Comparison of ENCODE assay signal across 14 cellular contexts in the genomic region with DNA sequence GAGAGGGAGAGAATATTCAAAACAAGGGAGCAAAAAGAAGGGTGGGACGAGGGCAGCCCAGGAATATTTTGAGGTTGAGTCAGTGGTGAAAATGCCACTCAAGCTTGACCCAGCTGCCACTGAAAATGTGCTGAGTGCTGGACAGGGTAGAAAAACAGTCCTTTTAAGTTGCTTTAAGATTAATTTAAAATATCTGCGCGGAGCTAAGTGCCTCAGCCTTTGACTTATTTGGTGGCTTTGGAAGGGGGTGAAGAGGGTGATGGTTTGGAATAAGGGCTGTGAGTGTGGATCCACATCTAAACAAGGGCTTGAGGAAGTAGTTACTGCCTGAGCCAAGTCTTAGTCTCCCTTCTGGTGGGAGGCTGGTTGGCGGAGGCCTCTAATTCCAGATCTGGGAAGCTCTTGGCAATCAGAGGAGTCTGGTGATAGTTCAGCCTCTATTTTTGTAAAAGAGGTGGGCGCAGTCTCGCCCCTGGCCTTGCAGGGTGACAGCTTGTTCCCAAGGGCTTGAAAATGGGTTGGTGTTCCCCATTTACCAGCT.
DNase-seq lines count a peak whose midpoint lies in the region; ATAC-seq and TF ChIP-seq lines count a peak whose summit lies in the region.
"Had no signal": no experiment of that assay in that cellular context is flagged by ENCODE, and none has a peak within 500 bp of the region (broad histone marks: within the 10 kb centered on the region; RNA-seq: fewer than 3 reads in every experiment).

No MANE protein-coding gene starts in this region.

- H3K9ac ChIP-seq in stomach smooth muscle (ENCODE audit: low read length in 2 of 2): peak overlapping the region in 1 of 2 donors; percentile 10

- peak; percentile 73 for DNase-seq in HT1080 (ENCODE audit: low read depth)
- peak; percentile 18 for DNase-seq in astrocyte of the spinal cord (ENCODE audit: low read depth, low spot score)
- no peak for DNase-seq in left lung
- no peak for DNase-seq in NCI-H774 (lab: John Stamatoyannopoulos, UW)
- DNase-seq in left colon: no peak
- no peak for DNase-seq in stimulated activated CD4-positive, alpha-beta T cell treated with anti-CD3 and anti-CD28 coated beads, Interleukin-2, amount 100 ng/mL, for 48 hours
- DNase-seq: activated naive CD4-positive, alpha-beta T cell treated with anti-CD3 and anti-CD28 coated beads, Interleukin-2, amount 10 ng/mL, durations not matched to agents 7 days and 5 days; CD8-positive, alpha-beta T cell; hippocampal formation; NCI-H187; stimulated activated CD4-positive, alpha-beta T cell treated with anti-CD3 and anti-CD28 coated beads, Interleukin-12 subunit alpha, Interleukin-12 subunit beta, amount 100 ng/mL, for 4 hours had no signal

- no peaks in the 10 kb centered on the region for H3K9me3 ChIP-seq in left lung
- H3K9me3 ChIP-seq in stomach smooth muscle (ENCODE audit: control insufficient read depth in 2 of 2, low read length in 2 of 2): no peaks in the 10 kb centered on the region

- TF ChIP-seq CTCF in astrocyte of the spinal cord (IDR thresholded peaks at IDR 0.05; ENCODE audit: low read depth, low read length): no peak
- no peak for TF ChIP-seq CTCF in left lung (IDR thresholded peaks at IDR 0.05)

- H3K4me1 ChIP-seq in left lung (peaks cover 7 to 9% of the 10 kb centered on the region in 2 donors), stomach smooth muscle (ENCODE audit: control insufficient read depth, insufficient read depth, low read length) (peaks cover 64% of the 10 kb centered on the region)

- in situ Hi-C loops in astrocyte of the spinal cord (cut with HindIII; ENCODE audit: low sequenced_read_pairs): no loop called here

- H3K27ac ChIP-seq in left lung (no peak overlapping the region), stomach smooth muscle (ENCODE audit: low read length) (peak overlapping the region; percentile 77)

- H3K36me3 ChIP-seq in left lung: no peaks in the 10 kb centered on the region
- H3K36me3 ChIP-seq in stomach smooth muscle (ENCODE audit: control insufficient read depth in 2 of 2, insufficient read depth in 2 of 2, low read length in 2 of 2): no peaks in the 10 kb centered on the region

- no peak overlapping the region for H3K4me3 ChIP-seq in astrocyte of the spinal cord (ENCODE audit: low read depth, low read length)
- H3K4me3 ChIP-seq in left lung: no peak overlapping the region
- H3K4me3 ChIP-seq in stomach smooth muscle (ENCODE audit: low read length in 2 of 2): no peak overlapping the region
- H3K4me3 ChIP-seq: GM23338 had no signal

- ATAC-seq in left lung (peak; percentile 49), GM18861 (IDR thresholded peaks at IDR 0.05; ENCODE audit: unreplicated experiment) (no peak), left colon (no peak)
- ATAC-seq: CD8-positive, alpha-beta T cell; GM23338 had no signal

- no peaks in the 10 kb centered on the region for H3K27me3 ChIP-seq in left lung
- H3K27me3 ChIP-seq in stomach smooth muscle (ENCODE audit: control insufficient read depth in 1 of 2, insufficient read depth in 2 of 2, low read length in 2 of 2): no peaks in the 10 kb centered on the region

- intact Hi-C loops in left lung (cut with DNase I) (no loop called here), left colon (cut with DNase I, micrococcal nuclease) (no loop called here)

Comparison
In these comparisons a context has a peak if more than half of its experiments do, and no peak if none do; other contexts are left out.
1. DNase-seq: peak in HT1080 (single experiment) and astrocyte of the spinal cord (single experiment); none in left lung (0 of 2), NCI-H774 (single experiment), left colon (0 of 2) and stimulated activated CD4-positive, alpha-beta T cell treated with anti-CD3 and anti-CD28 coated beads, Interleukin-2, amount 100 ng/mL, for 48 hours (0 of 2).